ENCODE assay signal across 22 cellular contexts in genomic region chr15:101435761-101436160, GRCh38.
"Had no signal": no experiment of that assay in that cellular context is flagged by ENCODE, and none has a peak within 500 bp of the region (broad histone marks: within the 10 kb centered on the region; RNA-seq: fewer than 3 reads in every experiment).

No MANE protein-coding gene starts in this region.

- H3K9me3 ChIP-seq: gastrocnemius medialis, left ventricle myocardium inferior, lower lobe of right lung, transverse colon, upper lobe of right lung, uterus had no signal

- H3K27ac Mint-ChIP-seq: nephron progenitor cell; progenitor cell of endocrine pancreas; stimulated activated naive B cell treated with anti-CD40 and anti-IgM and Interleukin-4, amounts not matched to agents 10 μg/mL and 1 μg/mL and 100 μg/mL, for 72 hours; stimulated activated naive CD8-positive, alpha-beta T cell treated with anti-CD3 and anti-CD28 coated beads, Interleukin-15, Interleukin-2, amounts not matched to agents 100 ng/mL and 50 ng/mL, for 24 hours had no signal

- DNase-seq: cerebellar nuclear complex; cortex of kidney; effector CD4-positive, alpha-beta T cell; gastrocnemius medialis; left cardiac atrium; left ventricle myocardium inferior; lower lobe of right lung; naive thymus-derived CD8-positive, alpha-beta T cell; nephron progenitor cell; occipital lobe; right cardiac atrium; stimulated activated CD4-positive, alpha-beta T cell treated with anti-CD3 and anti-CD28 coated beads, Interleukin-15, amount 100 ng/mL, for 24 hours; stimulated activated CD4-positive, alpha-beta T cell treated with anti-CD3 and anti-CD28 coated beads, Interleukin-2, amount 100 ng/mL, for 48 hours; stimulated activated naive B cell treated with anti-CD40 and anti-IgM and Interleukin-4, amounts not matched to agents 10 μg/mL and 1 μg/mL and 100 μg/mL, for 72 hours; transverse colon; upper lobe of right lung; uterus had no signal

- H3K36me3 ChIP-seq: lower lobe of right lung, transverse colon, upper lobe of right lung, uterus had no signal

- H3K4me3 Mint-ChIP-seq: naive thymus-derived CD8-positive, alpha-beta T cell; nephron progenitor cell; stimulated activated naive B cell treated with anti-CD40 and anti-IgM and Interleukin-4, amounts not matched to agents 10 μg/mL and 1 μg/mL and 100 μg/mL, for 72 hours; stimulated activated naive CD8-positive, alpha-beta T cell treated with anti-CD3 and anti-CD28 coated beads, Interleukin-15, Interleukin-2, amounts not matched to agents 100 ng/mL and 50 ng/mL, for 24 hours had no signal

- H3K9me3 Mint-ChIP-seq: naive thymus-derived CD8-positive, alpha-beta T cell; stimulated activated naive B cell treated with anti-CD40 and anti-IgM and Interleukin-4, amounts not matched to agents 10 μg/mL and 1 μg/mL and 100 μg/mL, for 72 hours; stimulated activated naive CD8-positive, alpha-beta T cell treated with anti-CD3 and anti-CD28 coated beads, Interleukin-15, Interleukin-2, amounts not matched to agents 100 ng/mL and 50 ng/mL, for 24 hours had no signal

- H3K36me3 Mint-ChIP-seq: stimulated activated naive B cell treated with anti-CD40 and anti-IgM and Interleukin-4, amounts not matched to agents 10 μg/mL and 1 μg/mL and 100 μg/mL, for 72 hours had no signal

- H3K4me3 ChIP-seq: gastrocnemius medialis, hepatocyte, left ventricle myocardium inferior, lower lobe of right lung, skin epidermis, transverse colon, upper lobe of right lung, uterus had no signal

- H3K4me1 ChIP-seq: parathyroid adenoma, upper lobe of right lung, uterus had no signal

- H3K27ac ChIP-seq: gastrocnemius medialis, hepatocyte, left ventricle myocardium inferior, lower lobe of right lung, parathyroid adenoma, skin epidermis, transverse colon, upper lobe of right lung, uterus had no signal

- H3K4me1 Mint-ChIP-seq: naive thymus-derived CD8-positive, alpha-beta T cell; stimulated activated naive B cell treated with anti-CD40 and anti-IgM and Interleukin-4, amounts not matched to agents 10 μg/mL and 1 μg/mL and 100 μg/mL, for 72 hours had no signal

- H3K27me3 ChIP-seq: gastrocnemius medialis, hepatocyte, transverse colon, upper lobe of right lung, uterus had no signal
